ENCODE assay signal across 12 cellular contexts in genomic region chr16:70735141-70735979, GRCh38. TPM values are rescaled to one million over a fixed set of nuclear protein-coding genes. Genes with fewer than 3 reads are reported as not detected.
DNase-seq lines count a peak whose midpoint lies in the region; ATAC-seq and TF ChIP-seq lines count a peak whose summit lies in the region.
"Had no signal": no experiment of that assay in that cellular context is flagged by ENCODE, and none has a peak within 500 bp of the region (broad histone marks: within the 10 kb centered on the region; RNA-seq: fewer than 3 reads in every experiment).

No MANE protein-coding gene starts in this region.

- H3K27me3 ChIP-seq in AG04450 (ENCODE audit: control insufficient read depth, insufficient read depth, low read length) (no peaks in the 10 kb centered on the region), NT2/D1 (ENCODE audit: insufficient read depth, insufficient read length) (no peaks in the 10 kb centered on the region)

- POLR2A ChIA-PET in AG04450 (lab: Yijun Ruan, JAX) = interaction anchor here (0.6 to 1.2 kb wide), 7 partner anchors 16 to 159 kb away, joined by 3 to 9 read pairs (median 4); no protein-coding TSS in a partner anchor

- H3K4me1 ChIP-seq in NT2/D1 (ENCODE audit: insufficient read depth, insufficient read length) = peaks cover 17% of the 10 kb centered on the region

- peak overlapping the region in 2 of 3 experiments; percentile 47 to 79 for H3K4me3 Mint-ChIP-seq in nephron

- peak overlapping the region; percentile 78 to 99 (median 97) for H3K27ac Mint-ChIP-seq in nephron

- peak overlapping the region; percentile 99 for H3K27ac ChIP-seq in AG04450 (ENCODE audit: low read depth, low read length)

- H3K9ac ChIP-seq in NT2/D1 (ENCODE audit: insufficient read length, low read depth) = peak overlapping the region; percentile 6
- H3K9ac ChIP-seq: KMS-11 had no signal

- peaks cover 81% of the 10 kb centered on the region for H3K4me1 Mint-ChIP-seq in nephron

- no peak for TF ChIP-seq CTCF in AG04450 (IDR thresholded peaks at IDR 0.05; ENCODE audit: low read depth, low read length)
- no peak for TF ChIP-seq CTCF in fibroblast of mammary gland (conservative IDR thresholded peaks at IDR 0.05; ENCODE audit: control insufficient read depth, insufficient read depth, low read depth, low read length)
- TF ChIP-seq CTCF in nephron (IDR thresholded peaks at IDR 0.05; ENCODE audit: unreplicated experiment in 3 of 3) = no peak

- peak; percentile 58 for DNase-seq in AG04450 (ENCODE audit: low read depth, low spot score)
- no peak for DNase-seq in NT2/D1 (ENCODE audit: low read depth, low spot score)
- DNase-seq in fibroblast of mammary gland (ENCODE audit: low read depth) = peak; percentile 87
- DNase-seq in Kasumi-1 (lab: John Stamatoyannopoulos, UW) = no peak
- no peak for DNase-seq in activated effector memory CD4-positive, alpha-beta T cell treated with Interleukin-2 at 50 U/mL for 16 hours
- DNase-seq: dermis blood vessel endothelial cell; stimulated activated CD4-positive, alpha-beta T cell treated with anti-CD3 and anti-CD28 coated beads, Interleukin-1b, Interleukin-23, amount 100 ng/mL, for 48 hours had no signal

- ATAC-seq in HG02981 (IDR thresholded peaks at IDR 0.05; ENCODE audit: unreplicated experiment) (no peak), GM19397 (IDR thresholded peaks at IDR 0.05; ENCODE audit: unreplicated experiment) (no peak)
- ATAC-seq: activated CD4-positive, CD25-positive, alpha-beta regulatory T cell treated with anti-CD3 and anti-CD28 coated beads, Interleukin-2, amount 50 U/mL, for 24 hours had no signal

- no peak overlapping the region for H3K4me3 ChIP-seq in AG04450 (ENCODE audit: low read depth, low read length)
- no peak overlapping the region for H3K4me3 ChIP-seq in NT2/D1 (ENCODE audit: insufficient read length, low read depth)
- H3K4me3 ChIP-seq in fibroblast of mammary gland (ENCODE audit: control insufficient read depth, low read depth, low read length) = no peak overlapping the region

- no peaks in the 10 kb centered on the region for H3K9me3 ChIP-seq in AG04450 (ENCODE audit: control insufficient read depth, insufficient read depth, low read length)
- H3K9me3 ChIP-seq in NT2/D1 (ENCODE audit: insufficient read depth, low read length) = no peaks in the 10 kb centered on the region

- H3K9me3 Mint-ChIP-seq in nephron = no peaks in the 10 kb centered on the region

- peaks cover 16% of the 10 kb centered on the region for H3K36me3 Mint-ChIP-seq in nephron (ENCODE audit: low read depth)

- peaks cover 30% of the 10 kb centered on the region for H3K36me3 ChIP-seq in NT2/D1 (ENCODE audit: insufficient read depth, insufficient read length, low read length)

- CTCF ChIA-PET in AG04450 (lab: Charles Lee) = interaction anchor here (0.8 to 1.3 kb wide), 2 partner anchors 19 to 81 kb away, joined by 3 read pairs; no protein-coding TSS in a partner anchor

- peaks cover 4% of the 10 kb centered on the region for H3K27me3 Mint-ChIP-seq in nephron (ENCODE audit: low read depth)

RNA-seq across cellular contexts. Expression of gene MTSS2, which starts 49.5 kb away (rescaled TPM):
- polyA plus RNA-seq in AG04450 (2011; rRNA removed) = 57.9 and 80.1 TPM in 2 replicates
- 55.0 and 67.0 TPM in 2 replicates for polyA minus RNA-seq in AG04450 (2011; rRNA and poly(A)+ RNA removed)

Comparison
In these comparisons a context has a peak if more than half of its experiments do, and no peak if none do; other contexts are left out.
1. DNase-seq: peak in AG04450 (single experiment) and fibroblast of mammary gland (single experiment); none in NT2/D1 (single experiment), Kasumi-1 (0 of 2) and activated effector memory CD4-positive, alpha-beta T cell treated with Interleukin-2 at 50 U/mL for 16 hours (single experiment).